2 cellular contexts compared by ENCODE assay signal in the genomic region with DNA sequence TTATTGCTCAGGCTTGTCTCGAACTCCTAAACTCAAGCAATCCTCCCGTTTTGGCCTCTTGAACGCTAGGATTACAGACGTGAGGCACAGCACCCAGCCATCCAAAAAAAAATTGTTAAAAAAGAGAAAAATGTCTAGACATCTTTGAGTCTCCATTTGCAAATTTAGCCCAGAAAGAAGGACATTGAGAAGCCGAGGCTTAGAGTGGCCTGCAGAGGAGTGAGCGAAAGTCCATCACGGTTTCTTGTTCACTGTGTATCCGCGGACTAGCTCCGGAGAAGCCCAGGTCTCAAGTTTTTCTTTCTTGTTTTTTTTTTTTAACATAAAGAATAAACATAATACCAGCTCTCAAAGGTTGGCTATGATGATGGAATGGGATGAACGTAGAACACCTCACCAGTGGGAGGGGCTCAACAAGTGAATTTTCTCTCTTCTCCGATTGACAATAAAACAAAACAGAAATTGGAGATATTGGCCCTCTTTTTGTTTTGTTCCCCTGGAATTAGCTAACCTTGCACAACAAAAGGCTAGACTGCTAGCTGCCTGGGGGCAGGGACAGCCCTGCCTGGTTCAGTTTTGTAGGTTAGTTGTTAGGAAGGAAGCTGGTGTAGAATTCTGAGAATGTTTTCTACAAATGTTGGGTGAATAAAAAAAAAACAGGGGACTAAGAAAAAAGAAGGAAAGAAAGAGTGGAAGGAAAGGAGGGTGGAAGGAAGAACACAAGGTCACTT.
TF ChIP-seq lines count a peak whose summit lies in the region.

No MANE protein-coding gene starts in this region.

TF ChIP-seq in H1, 55 proteins besides CTCF, POLR2A, EP300 and RAD21:
- TF ChIP-seq NRF1 (IDR thresholded peaks at IDR 0.05; ENCODE audit: low read depth, low read length): no peak
- no peak for TF ChIP-seq GTF2F1 (IDR thresholded peaks at IDR 0.05; ENCODE audit: borderline replicate concordance, low read depth, low read length)
- TF ChIP-seq, protein P1, sequence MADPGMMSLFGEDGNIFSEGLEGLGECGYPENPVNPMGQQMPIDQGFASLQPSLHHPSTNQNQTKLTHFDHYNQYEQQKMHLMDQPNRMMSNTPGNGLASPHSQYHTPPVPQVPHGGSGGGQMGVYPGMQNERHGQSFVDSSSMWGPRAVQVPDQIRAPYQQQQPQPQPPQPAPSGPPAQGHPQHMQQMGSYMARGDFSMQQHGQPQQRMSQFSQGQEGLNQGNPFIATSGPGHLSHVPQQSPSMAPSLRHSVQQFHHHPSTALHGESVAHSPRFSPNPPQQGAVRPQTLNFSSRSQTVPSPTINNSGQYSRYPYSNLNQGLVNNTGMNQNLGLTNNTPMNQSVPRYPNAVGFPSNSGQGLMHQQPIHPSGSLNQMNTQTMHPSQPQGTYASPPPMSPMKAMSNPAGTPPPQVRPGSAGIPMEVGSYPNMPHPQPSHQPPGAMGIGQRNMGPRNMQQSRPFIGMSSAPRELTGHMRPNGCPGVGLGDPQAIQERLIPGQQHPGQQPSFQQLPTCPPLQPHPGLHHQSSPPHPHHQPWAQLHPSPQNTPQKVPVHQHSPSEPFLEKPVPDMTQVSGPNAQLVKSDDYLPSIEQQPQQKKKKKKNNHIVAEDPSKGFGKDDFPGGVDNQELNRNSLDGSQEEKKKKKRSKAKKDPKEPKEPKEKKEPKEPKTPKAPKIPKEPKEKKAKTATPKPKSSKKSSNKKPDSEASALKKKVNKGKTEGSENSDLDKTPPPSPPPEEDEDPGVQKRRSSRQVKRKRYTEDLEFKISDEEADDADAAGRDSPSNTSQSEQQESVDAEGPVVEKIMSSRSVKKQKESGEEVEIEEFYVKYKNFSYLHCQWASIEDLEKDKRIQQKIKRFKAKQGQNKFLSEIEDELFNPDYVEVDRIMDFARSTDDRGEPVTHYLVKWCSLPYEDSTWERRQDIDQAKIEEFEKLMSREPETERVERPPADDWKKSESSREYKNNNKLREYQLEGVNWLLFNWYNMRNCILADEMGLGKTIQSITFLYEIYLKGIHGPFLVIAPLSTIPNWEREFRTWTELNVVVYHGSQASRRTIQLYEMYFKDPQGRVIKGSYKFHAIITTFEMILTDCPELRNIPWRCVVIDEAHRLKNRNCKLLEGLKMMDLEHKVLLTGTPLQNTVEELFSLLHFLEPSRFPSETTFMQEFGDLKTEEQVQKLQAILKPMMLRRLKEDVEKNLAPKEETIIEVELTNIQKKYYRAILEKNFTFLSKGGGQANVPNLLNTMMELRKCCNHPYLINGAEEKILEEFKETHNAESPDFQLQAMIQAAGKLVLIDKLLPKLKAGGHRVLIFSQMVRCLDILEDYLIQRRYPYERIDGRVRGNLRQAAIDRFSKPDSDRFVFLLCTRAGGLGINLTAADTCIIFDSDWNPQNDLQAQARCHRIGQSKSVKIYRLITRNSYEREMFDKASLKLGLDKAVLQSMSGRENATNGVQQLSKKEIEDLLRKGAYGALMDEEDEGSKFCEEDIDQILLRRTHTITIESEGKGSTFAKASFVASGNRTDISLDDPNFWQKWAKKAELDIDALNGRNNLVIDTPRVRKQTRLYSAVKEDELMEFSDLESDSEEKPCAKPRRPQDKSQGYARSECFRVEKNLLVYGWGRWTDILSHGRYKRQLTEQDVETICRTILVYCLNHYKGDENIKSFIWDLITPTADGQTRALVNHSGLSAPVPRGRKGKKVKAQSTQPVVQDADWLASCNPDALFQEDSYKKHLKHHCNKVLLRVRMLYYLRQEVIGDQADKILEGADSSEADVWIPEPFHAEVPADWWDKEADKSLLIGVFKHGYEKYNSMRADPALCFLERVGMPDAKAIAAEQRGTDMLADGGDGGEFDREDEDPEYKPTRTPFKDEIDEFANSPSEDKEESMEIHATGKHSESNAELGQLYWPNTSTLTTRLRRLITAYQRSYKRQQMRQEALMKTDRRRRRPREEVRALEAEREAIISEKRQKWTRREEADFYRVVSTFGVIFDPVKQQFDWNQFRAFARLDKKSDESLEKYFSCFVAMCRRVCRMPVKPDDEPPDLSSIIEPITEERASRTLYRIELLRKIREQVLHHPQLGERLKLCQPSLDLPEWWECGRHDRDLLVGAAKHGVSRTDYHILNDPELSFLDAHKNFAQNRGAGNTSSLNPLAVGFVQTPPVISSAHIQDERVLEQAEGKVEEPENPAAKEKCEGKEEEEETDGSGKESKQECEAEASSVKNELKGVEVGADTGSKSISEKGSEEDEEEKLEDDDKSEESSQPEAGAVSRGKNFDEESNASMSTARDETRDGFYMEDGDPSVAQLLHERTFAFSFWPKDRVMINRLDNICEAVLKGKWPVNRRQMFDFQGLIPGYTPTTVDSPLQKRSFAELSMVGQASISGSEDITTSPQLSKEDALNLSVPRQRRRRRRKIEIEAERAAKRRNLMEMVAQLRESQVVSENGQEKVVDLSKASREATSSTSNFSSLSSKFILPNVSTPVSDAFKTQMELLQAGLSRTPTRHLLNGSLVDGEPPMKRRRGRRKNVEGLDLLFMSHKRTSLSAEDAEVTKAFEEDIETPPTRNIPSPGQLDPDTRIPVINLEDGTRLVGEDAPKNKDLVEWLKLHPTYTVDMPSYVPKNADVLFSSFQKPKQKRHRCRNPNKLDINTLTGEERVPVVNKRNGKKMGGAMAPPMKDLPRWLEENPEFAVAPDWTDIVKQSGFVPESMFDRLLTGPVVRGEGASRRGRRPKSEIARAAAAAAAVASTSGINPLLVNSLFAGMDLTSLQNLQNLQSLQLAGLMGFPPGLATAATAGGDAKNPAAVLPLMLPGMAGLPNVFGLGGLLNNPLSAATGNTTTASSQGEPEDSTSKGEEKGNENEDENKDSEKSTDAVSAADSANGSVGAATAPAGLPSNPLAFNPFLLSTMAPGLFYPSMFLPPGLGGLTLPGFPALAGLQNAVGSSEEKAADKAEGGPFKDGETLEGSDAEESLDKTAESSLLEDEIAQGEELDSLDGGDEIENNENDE (IDR thresholded peaks at IDR 0.05; ENCODE audit: insufficient replicate concordance, low read length): peak; percentile 24
- TF ChIP-seq TAF7 (optimal IDR thresholded peaks at IDR 0.05; ENCODE audit: borderline replicate concordance, low read depth, low read length): no peak
- no peak for TF ChIP-seq POLR2AphosphoS5 (IDR thresholded peaks at IDR 0.05; ENCODE audit: low read depth, low read length)
- TF ChIP-seq SIX5 (IDR thresholded peaks at IDR 0.05; ENCODE audit: low read depth, low read length): no peak
- TF ChIP-seq, protein P2, sequence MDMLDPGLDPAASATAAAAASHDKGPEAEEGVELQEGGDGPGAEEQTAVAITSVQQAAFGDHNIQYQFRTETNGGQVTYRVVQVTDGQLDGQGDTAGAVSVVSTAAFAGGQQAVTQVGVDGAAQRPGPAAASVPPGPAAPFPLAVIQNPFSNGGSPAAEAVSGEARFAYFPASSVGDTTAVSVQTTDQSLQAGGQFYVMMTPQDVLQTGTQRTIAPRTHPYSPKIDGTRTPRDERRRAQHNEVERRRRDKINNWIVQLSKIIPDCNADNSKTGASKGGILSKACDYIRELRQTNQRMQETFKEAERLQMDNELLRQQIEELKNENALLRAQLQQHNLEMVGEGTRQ (IDR thresholded peaks at IDR 0.05; ENCODE audit: low read length): no peak; the same call in 1 of the 2 replicates

TF ChIP-seq in HepG2, 621 proteins besides CTCF, POLR2A, EP300 and RAD21:
- TF ChIP-seq ZNF773 (CRISPR knock-in tag; IDR thresholded peaks at IDR 0.05; ENCODE audit: borderline replicate concordance) (no peak), TMF1 (CRISPR knock-in tag; IDR thresholded peaks at IDR 0.05; ENCODE audit: low read depth) (no peak), ZNF670 (CRISPR knock-in tag; IDR thresholded peaks at IDR 0.05; ENCODE audit: borderline replicate concordance) (0 out of 2 replicates have a peak, but pooled peaks have one; percentile 27), ZNF383 (CRISPR knock-in tag; IDR thresholded peaks at IDR 0.05; ENCODE audit: borderline replicate concordance) (no peak), KLF15 (CRISPR knock-in tag; IDR thresholded peaks at IDR 0.05; ENCODE audit: borderline replicate concordance) (no peak)
- TF ChIP-seq, protein P3, sequence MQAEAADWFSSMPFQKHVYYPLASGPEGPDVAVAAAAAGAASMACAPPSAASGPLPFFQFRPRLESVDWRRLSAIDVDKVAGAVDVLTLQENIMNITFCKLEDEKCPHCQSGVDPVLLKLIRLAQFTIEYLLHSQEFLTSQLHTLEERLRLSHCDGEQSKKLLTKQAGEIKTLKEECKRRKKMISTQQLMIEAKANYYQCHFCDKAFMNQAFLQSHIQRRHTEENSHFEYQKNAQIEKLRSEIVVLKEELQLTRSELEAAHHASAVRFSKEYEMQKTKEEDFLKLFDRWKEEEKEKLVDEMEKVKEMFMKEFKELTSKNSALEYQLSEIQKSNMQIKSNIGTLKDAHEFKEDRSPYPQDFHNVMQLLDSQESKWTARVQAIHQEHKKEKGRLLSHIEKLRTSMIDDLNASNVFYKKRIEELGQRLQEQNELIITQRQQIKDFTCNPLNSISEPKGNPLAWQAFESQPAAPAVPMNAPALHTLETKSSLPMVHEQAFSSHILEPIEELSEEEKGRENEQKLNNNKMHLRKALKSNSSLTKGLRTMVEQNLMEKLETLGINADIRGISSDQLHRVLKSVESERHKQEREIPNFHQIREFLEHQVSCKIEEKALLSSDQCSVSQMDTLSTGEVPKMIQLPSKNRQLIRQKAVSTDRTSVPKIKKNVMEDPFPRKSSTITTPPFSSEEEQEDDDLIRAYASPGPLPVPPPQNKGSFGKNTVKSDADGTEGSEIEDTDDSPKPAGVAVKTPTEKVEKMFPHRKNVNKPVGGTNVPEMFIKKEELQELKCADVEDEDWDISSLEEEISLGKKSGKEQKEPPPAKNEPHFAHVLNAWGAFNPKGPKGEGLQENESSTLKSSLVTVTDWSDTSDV (CRISPR knock-in tag; IDR thresholded peaks at IDR 0.05): no peak
- TF ChIP-seq, protein P4, sequence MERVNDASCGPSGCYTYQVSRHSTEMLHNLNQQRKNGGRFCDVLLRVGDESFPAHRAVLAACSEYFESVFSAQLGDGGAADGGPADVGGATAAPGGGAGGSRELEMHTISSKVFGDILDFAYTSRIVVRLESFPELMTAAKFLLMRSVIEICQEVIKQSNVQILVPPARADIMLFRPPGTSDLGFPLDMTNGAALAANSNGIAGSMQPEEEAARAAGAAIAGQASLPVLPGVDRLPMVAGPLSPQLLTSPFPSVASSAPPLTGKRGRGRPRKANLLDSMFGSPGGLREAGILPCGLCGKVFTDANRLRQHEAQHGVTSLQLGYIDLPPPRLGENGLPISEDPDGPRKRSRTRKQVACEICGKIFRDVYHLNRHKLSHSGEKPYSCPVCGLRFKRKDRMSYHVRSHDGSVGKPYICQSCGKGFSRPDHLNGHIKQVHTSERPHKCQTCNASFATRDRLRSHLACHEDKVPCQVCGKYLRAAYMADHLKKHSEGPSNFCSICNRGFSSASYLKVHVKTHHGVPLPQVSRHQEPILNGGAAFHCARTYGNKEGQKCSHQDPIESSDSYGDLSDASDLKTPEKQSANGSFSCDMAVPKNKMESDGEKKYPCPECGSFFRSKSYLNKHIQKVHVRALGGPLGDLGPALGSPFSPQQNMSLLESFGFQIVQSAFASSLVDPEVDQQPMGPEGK (CRISPR knock-in tag; IDR thresholded peaks at IDR 0.05): no peak
